ENCODE assay signal across 16 cellular contexts in the genomic region with DNA sequence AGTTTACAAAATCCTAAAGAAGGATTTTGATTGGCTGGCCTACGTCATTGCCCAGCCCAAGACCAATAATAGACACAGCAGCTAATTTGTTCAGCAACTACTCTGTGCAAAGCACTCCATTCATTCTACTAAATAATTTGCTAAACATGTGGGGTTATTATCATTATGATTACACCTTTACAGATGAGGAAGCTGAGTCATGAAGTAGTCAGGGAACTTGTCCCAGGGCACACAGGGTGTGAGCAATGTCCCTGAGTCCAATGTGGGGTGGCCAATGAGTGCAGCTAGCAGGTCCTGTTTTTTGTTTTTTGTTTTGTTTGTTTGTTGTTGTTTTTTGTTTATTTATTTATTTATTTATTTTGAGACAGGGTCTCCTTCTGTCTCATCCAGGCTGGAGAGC.
"Had no signal": no experiment of that assay in that cellular context is flagged by ENCODE, and none has a peak within 500 bp of the region (broad histone marks: within the 10 kb centered on the region; RNA-seq: fewer than 3 reads in every experiment).

No MANE protein-coding gene starts in this region.

- FAIRE-seq: kidney had no signal

- H3K4me1 ChIP-seq: right atrium auricular region, transverse colon had no signal

- H3K27me3 ChIP-seq: brain microvascular endothelial cell, right atrium auricular region had no signal

- ATAC-seq: left ventricle myocardium superior; stimulated activated naive CD8-positive, alpha-beta T cell treated with anti-CD3 and anti-CD28 coated beads, Interleukin-15, Interleukin-2, amounts not matched to agents 100 U/mL and 50 U/mL, for 24 hours had no signal

- H3K4me3 ChIP-seq: esophagus muscularis mucosa, right atrium auricular region, transverse colon had no signal

- H3K9me3 ChIP-seq: esophagus muscularis mucosa, right atrium auricular region, transverse colon had no signal

- H3K27ac ChIP-seq: esophagus muscularis mucosa, right atrium auricular region, transverse colon had no signal

- H3K36me3 ChIP-seq: brain microvascular endothelial cell, esophagus muscularis mucosa, right atrium auricular region, transverse colon had no signal

- DNase-seq: activated CD4-positive, alpha-beta T cell treated with anti-CD3 and anti-CD28 coated beads, Interleukin-2, amount 10 ng/mL, durations not matched to agents 7 days and 5 days; activated CD4-positive, CD25-positive, alpha-beta regulatory T cell; activated naive CD4-positive, alpha-beta T cell treated with Interleukin-2 at 50 U/mL for 16 hours; activated T-cell treated with anti-CD3 and anti-CD28 coated beads for 4 hours; anterior cingulate cortex; brain microvascular endothelial cell; hippocampal formation; kidney; left ventricle myocardium superior; occipital lobe; stimulated activated CD4-positive, alpha-beta T cell treated with anti-CD3 and anti-CD28 coated beads, Interleukin-15, amount 100 ng/mL, for 24 hours; stimulated activated CD4-positive, alpha-beta T cell treated with anti-CD3 and anti-CD28 coated beads, Interleukin-4, amount 100 ng/mL, for 24 hours; stimulated activated naive CD8-positive, alpha-beta T cell treated with anti-CD3 and anti-CD28 coated beads, Interleukin-15, Interleukin-2, amounts not matched to agents 100 U/mL and 50 U/mL, for 24 hours; transverse colon had no signal
